Comparison of ENCODE assay signal across 25 cellular contexts in genomic region chr5:134992148-134992547, GRCh38. TPM values are rescaled to one million over a fixed set of nuclear protein-coding genes. Genes with fewer than 3 reads are reported as not detected.
"Had no signal": no experiment of that assay in that cellular context is flagged by ENCODE, and none has a peak within 500 bp of the region (broad histone marks: within the 10 kb centered on the region; RNA-seq: fewer than 3 reads in every experiment).

No MANE protein-coding gene starts in this region.

- H3K36me3 ChIP-seq: SJSA1 had no signal

- H3K9me3 ChIP-seq: SJSA1 had no signal

- H3K4me3 ChIP-seq: SJSA1, SK-N-MC had no signal

- H3K27ac ChIP-seq: SJSA1, SK-N-MC had no signal

- H3K4me1 ChIP-seq: SJSA1 had no signal

- FAIRE-seq: RCC 7860 had no signal

- DNase-seq: KBM-7, MV-4-11, NCI-H1092, NCI-H1105 treated with DMSO at 0.1 percent for 48 hours, NCI-H1417 treated with DMSO at 0.1 percent for 48 hours, NCI-H146, NCI-H1694 treated with DMSO at 0.1 percent for 48 hours, NCI-H1930, NCI-H2081, NCI-H2171, NCI-H226, NCI-H446, NCI-H510A, NCI-H524 treated with DMSO at 0.1 percent for 48 hours, NCI-H69, NCI-H774, Right ventricle myocardium superior, RPMI8226, SIG-M5, T-helper 1 cell had no signal

RNA-seq across cellular contexts. Expression of gene CATSPER3, which starts 24.4 kb away (rescaled TPM):
- total RNA-seq: HT-29 had no signal
- polyA plus RNA-seq: IgD-negative memory B cell had no signal

RNA-seq across cellular contexts. Expression of gene PITX1, which starts 41.9 kb away (rescaled TPM):
- total RNA-seq: Right ventricle myocardium superior had no signal
